In genomic region chr1:20588634-20589225, GRCh38 we compare ENCODE assay signal across 1 cellular context.
TF ChIP-seq lines count a peak whose summit lies in the region.

Gene CDA (plus strand): TSS chr1:20589097. CDS start chr1:20589130, 33 bp downstream.

TF ChIP-seq in H1, 55 proteins besides CTCF, POLR2A, EP300 and RAD21:
- no peak for TF ChIP-seq TBP (IDR thresholded peaks at IDR 0.05; ENCODE audit: low read depth, low read length)
- TF ChIP-seq SAP30 (IDR thresholded peaks at IDR 0.05; ENCODE audit: insufficient read depth, insufficient replicate concordance, low read length): no peak
- peak in 1 of 2 experiments; percentile 92; a peak in 1 of 4 replicates for TF ChIP-seq HDAC2 (IDR thresholded peaks at IDR 0.05; ENCODE audit: borderline replicate concordance in 1 of 2, low read depth in 2 of 2, low read length in 2 of 2)
- TF ChIP-seq KDM1A (IDR thresholded peaks at IDR 0.05; ENCODE audit: borderline replicate concordance, low read length): peak; percentile 85; the same call in 1 of the 2 replicates
